In genomic region chr1:15036101-15036500, GRCh38 we compare ENCODE assay signal across 8 cellular contexts.
"Had no signal": no experiment of that assay in that cellular context is flagged by ENCODE, and none has a peak within 500 bp of the region (broad histone marks: within the 10 kb centered on the region; RNA-seq: fewer than 3 reads in every experiment).

No MANE protein-coding gene starts in this region.

- H3K4me3 ChIP-seq: GM23248, K562 had no signal

- H2AFZ ChIP-seq: GM23248 had no signal

- FAIRE-seq: H54, HTR-8/SVneo, K562 had no signal

- DNase-seq: GM23248, GOT3, H9, HCEC 1CT, IMR-90 had no signal

- H3K9ac ChIP-seq: GM23248 had no signal

- ATAC-seq: K562 had no signal

- H3K27ac ChIP-seq: GM23248 had no signal
